In genomic region chr10:61733358-61733940, GRCh38 we compare ENCODE assay signal across 9 cellular contexts.
DNase-seq lines count a peak whose midpoint lies in the region; ATAC-seq and TF ChIP-seq lines count a peak whose summit lies in the region.
"Had no signal": no experiment of that assay in that cellular context is flagged by ENCODE, and none has a peak within 500 bp of the region (broad histone marks: within the 10 kb centered on the region; RNA-seq: fewer than 3 reads in every experiment).

No MANE protein-coding gene starts in this region.

- H3K9me3 Mint-ChIP-seq in GM23338: peaks cover 3% of the 10 kb centered on the region; the same call in 1 of the 3 replicates

- H3K27ac ChIP-seq in GM23338 (ENCODE audit: low read depth): no peak overlapping the region
- H3K27ac ChIP-seq in coronary artery: no peak overlapping the region

- peak; percentile 56 for DNase-seq in DMS114 treated with DMSO at 0.1 percent for 48 hours (lab: John Stamatoyannopoulos, UW; ENCODE audit: unreplicated experiment)
- peak; percentile 75 for DNase-seq in GM23338 (ENCODE audit: low spot score)
- peak; percentile 20 for DNase-seq in NT2/D1 (ENCODE audit: low read depth, low spot score)
- DNase-seq in coronary artery (ENCODE audit: low spot score): no peak
- peak; percentile 28 for DNase-seq in middle frontal gyrus (ENCODE audit: extremely low spot score, low spot score)
- DNase-seq in GM19240 (ENCODE audit: insufficient read length, low spot score): no peak
- DNase-seq: activated B cell treated with CpG ODN at 0.5 μM for 24 hours had no signal

- H3K27ac Mint-ChIP-seq in GM23338: no peak overlapping the region
- H3K27ac Mint-ChIP-seq: activated B cell treated with CpG ODN at 0.5 μM for 24 hours had no signal

- H3K4me3 Mint-ChIP-seq in GM23338: no peak overlapping the region
- H3K4me3 Mint-ChIP-seq: activated B cell treated with CpG ODN at 0.5 μM for 24 hours had no signal

- H3K79me2 ChIP-seq in GM23338 (replicated peaks; ENCODE audit: insufficient read depth): no peaks in the 10 kb centered on the region

- no peaks in the 10 kb centered on the region for H3K27me3 ChIP-seq in GM23338 (ENCODE audit: insufficient read depth)
- no peaks in the 10 kb centered on the region for H3K27me3 ChIP-seq in NT2/D1 (ENCODE audit: insufficient read depth, insufficient read length)

- H3K9me2 ChIP-seq in GM23338 (ENCODE audit: insufficient read depth): no peaks in the 10 kb centered on the region

- H3K4me2 ChIP-seq in GM23338: no peak overlapping the region

- no peak overlapping the region for H3K9ac ChIP-seq in NT2/D1 (ENCODE audit: insufficient read length, low read depth)

- H3F3A ChIP-seq in GM23338 (replicated peaks; ENCODE audit: low read depth): no peaks in the 10 kb centered on the region

- H2AFZ ChIP-seq in GM23338: no peak overlapping the region

- H3K36me3 Mint-ChIP-seq in GM23338 (ENCODE audit: low read depth): no peaks in the 10 kb centered on the region

- H3K4me1 ChIP-seq in GM23338 (ENCODE audit: insufficient read depth) (peaks cover 8% of the 10 kb centered on the region; the same call in 1 of the 2 replicates), NT2/D1 (ENCODE audit: insufficient read depth, insufficient read length) (no peaks in the 10 kb centered on the region)

- no peaks in the 10 kb centered on the region for H3K9me3 ChIP-seq in NT2/D1 (ENCODE audit: insufficient read depth, low read length)

- H3K36me3 ChIP-seq in GM23338 (ENCODE audit: insufficient read depth) (no peaks in the 10 kb centered on the region), NT2/D1 (ENCODE audit: insufficient read depth, insufficient read length, low read length) (no peaks in the 10 kb centered on the region)

- no peaks in the 10 kb centered on the region for H3K27me3 Mint-ChIP-seq in GM23338 (ENCODE audit: insufficient read depth, low read depth, poor library complexity)

- TF ChIP-seq CTCF in GM23338 (conservative IDR thresholded peaks at IDR 0.05; ENCODE audit: low read depth in 2 of 2) (peak; percentile 78 to 83), coronary artery (IDR thresholded peaks at IDR 0.05) (peak; percentile 23)

- H4K20me1 ChIP-seq in GM23338 (replicated peaks; ENCODE audit: insufficient read depth): no peaks in the 10 kb centered on the region

- peaks cover 16% of the 10 kb centered on the region for H3K4me1 Mint-ChIP-seq in GM23338
- H3K4me1 Mint-ChIP-seq: activated B cell treated with CpG ODN at 0.5 μM for 24 hours had no signal

- ATAC-seq in GM23338: peak; percentile 32; the same call in 1 of the 3 replicates
- ATAC-seq in GM18498 (IDR thresholded peaks at IDR 0.05; ENCODE audit: unreplicated experiment): no peak
- no peak for ATAC-seq in HG03432 (IDR thresholded peaks at IDR 0.05; ENCODE audit: unreplicated experiment)

- H3K4me3 ChIP-seq in GM23338 (no peak overlapping the region), NT2/D1 (ENCODE audit: insufficient read length, low read depth) (no peak overlapping the region), coronary artery (no peak overlapping the region)

TF ChIP-seq in GM23338, 12 proteins besides CTCF, POLR2A, EP300 and RAD21:
- TF ChIP-seq ZNF114 (CRISPR knock-in tag; IDR thresholded peaks at IDR 0.05): no peak
TF ChIP-seq in GM23338: peak in this region for 0.

Comparison
In these comparisons a context has a peak if more than half of its experiments do, and no peak if none do; other contexts are left out.
1. DNase-seq: peak in DMS114 treated with DMSO at 0.1 percent for 48 hours (single experiment), GM23338 (single experiment), NT2/D1 (single experiment) and middle frontal gyrus (single experiment); none in coronary artery (single experiment) and GM19240 (single experiment).